In the genomic region with DNA sequence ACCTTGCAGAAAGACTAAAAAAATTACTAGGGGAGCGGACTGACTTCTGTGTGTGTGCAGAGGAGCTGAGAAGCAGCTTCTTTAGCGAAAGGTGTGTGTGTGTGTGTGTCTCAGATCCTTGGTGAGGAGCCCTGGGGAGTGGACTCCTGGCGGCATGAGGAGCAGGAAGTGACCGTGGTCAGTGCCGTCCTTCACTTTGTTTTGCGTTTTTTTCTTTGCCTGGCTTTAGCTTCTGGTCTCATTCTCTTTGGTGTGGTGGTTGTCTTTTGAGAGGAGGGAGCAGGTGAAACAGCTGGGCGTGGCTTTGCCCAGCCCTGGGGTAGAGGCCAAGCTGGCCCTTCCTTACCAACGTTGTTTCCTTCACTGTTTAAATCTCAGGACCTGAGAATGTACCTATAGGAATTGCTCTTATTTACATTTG, we compare ENCODE assay signal across 8 cellular contexts. TPM values are rescaled to one million over a fixed set of nuclear protein-coding genes. Genes with fewer than 3 reads are reported as not detected.
DNase-seq lines count a peak whose midpoint lies in the region; ATAC-seq, FAIRE-seq and TF ChIP-seq lines count a peak whose summit lies in the region.

No MANE protein-coding gene starts in this region.

- no peak for ATAC-seq in memory B cell (ENCODE audit: low read depth)

- H3K27me3 Mint-ChIP-seq in astrocyte (ENCODE audit: low read depth, unreplicated experiment) (peaks cover 14% of the 10 kb centered on the region), memory B cell (peaks cover 10% of the 10 kb centered on the region)

- H3K36me3 Mint-ChIP-seq in astrocyte (ENCODE audit: low read depth, unreplicated experiment) (peaks cover 2% of the 10 kb centered on the region), memory B cell (peaks cover 3% of the 10 kb centered on the region)

- CTCF ChIA-PET in AG04450 (lab: Charles Lee) = interaction anchor here (0.5 to 1.1 kb wide), 3 partner anchors 32 to 224 kb away, joined by 3 to 6 read pairs (median 4); no protein-coding TSS in a partner anchor
- CTCF ChIA-PET in GM10248 (lab: Yijun Ruan, JAX) = interaction anchor here (1.3 kb wide), 1 partner anchor 175 kb away, joined by 4 read pairs; no protein-coding TSS in a partner anchor

- peak overlapping the region; percentile 96 for H3K27ac Mint-ChIP-seq in astrocyte (ENCODE audit: unreplicated experiment)
- peak overlapping the region; percentile 41 for H3K27ac Mint-ChIP-seq in memory B cell

- H3K36me3 ChIP-seq in astrocyte (ENCODE audit: insufficient read depth, low read length) = no peaks in the 10 kb centered on the region

- no peak for TF ChIP-seq CTCF in AG04450 (IDR thresholded peaks at IDR 0.05; ENCODE audit: low read depth, low read length)
- TF ChIP-seq CTCF in astrocyte (IDR thresholded peaks at IDR 0.05; ENCODE audit: insufficient read depth, low read depth, low read length) = no peak
- no peak for TF ChIP-seq CTCF in GM10248 (IDR thresholded peaks at IDR 0.05; ENCODE audit: control extremely low read depth, extremely low read depth, low read depth, missing control alignments)

- POLR2A ChIA-PET in AG04450 (lab: Yijun Ruan, JAX) (interaction anchor here (1.6 kb wide), 1 partner anchor 27 kb away, joined by 4 read pairs; no protein-coding TSS in a partner anchor), GM10248 (lab: Yijun Ruan, JAX) (no interaction called here)

- H3K4me3 ChIP-seq in AG04450 (ENCODE audit: low read depth, low read length) = peak overlapping the region; percentile 86
- peak overlapping the region; percentile 94 for H3K4me3 ChIP-seq in astrocyte (ENCODE audit: insufficient read depth, low read depth, low read length)

- H3K9me3 Mint-ChIP-seq in astrocyte (ENCODE audit: unreplicated experiment) (no peaks in the 10 kb centered on the region), memory B cell (no peaks in the 10 kb centered on the region)

- no peak overlapping the region for H2AFZ ChIP-seq in astrocyte (ENCODE audit: low read depth, low read length)

- peaks cover 19% of the 10 kb centered on the region for H3K4me1 Mint-ChIP-seq in astrocyte (ENCODE audit: low read depth, unreplicated experiment)
- H3K4me1 Mint-ChIP-seq in memory B cell = peaks cover 19% of the 10 kb centered on the region

- no peak for FAIRE-seq in astrocyte (lab: Jason Lieb, UNC)

- peaks cover 60% of the 10 kb centered on the region for H4K20me1 ChIP-seq in astrocyte (ENCODE audit: insufficient read depth, low read length)

- peaks cover 17% of the 10 kb centered on the region for H3K4me1 ChIP-seq in astrocyte (ENCODE audit: insufficient read depth, low read length)

- H3K4me2 ChIP-seq in astrocyte (ENCODE audit: low read length) = peak overlapping the region; percentile 99

- peak overlapping the region; percentile 94 for H3K9ac ChIP-seq in astrocyte (ENCODE audit: low read length)

- no peak overlapping the region for H3K27ac ChIP-seq in AG04450 (ENCODE audit: low read depth, low read length)
- H3K27ac ChIP-seq in astrocyte (ENCODE audit: low read depth, low read length) = no peak overlapping the region

- H3K27me3 ChIP-seq in AG04450 (ENCODE audit: control insufficient read depth, insufficient read depth, low read length) (peaks cover 9% of the 10 kb centered on the region), astrocyte (ENCODE audit: insufficient read depth, low read length) (peaks cover 6% of the 10 kb centered on the region)

- H3K4me3 Mint-ChIP-seq in astrocyte (ENCODE audit: unreplicated experiment) = peak overlapping the region; percentile 98
- no peak overlapping the region for H3K4me3 Mint-ChIP-seq in memory B cell

- no peaks in the 10 kb centered on the region for H3K9me3 ChIP-seq in AG04450 (ENCODE audit: control insufficient read depth, insufficient read depth, low read length)
- H3K9me3 ChIP-seq in astrocyte (ENCODE audit: insufficient read depth, low read depth, low read length) = no peaks in the 10 kb centered on the region

- peaks cover 64% of the 10 kb centered on the region for H3K79me2 ChIP-seq in astrocyte (ENCODE audit: insufficient read depth, low read length)

- no peak for DNase-seq in AG04450 (ENCODE audit: low read depth, low spot score)
- peak; percentile 34 for DNase-seq in HT-29 (ENCODE audit: low spot score)
- peak; percentile 29 for DNase-seq in astrocyte (ENCODE audit: low read depth)
- DNase-seq in memory B cell (ENCODE audit: low spot score in 2 of 2) = no peak
- DNase-seq in medulla oblongata (ENCODE audit: extremely low spot score) = no peak
- DNase-seq in stimulated activated CD4-positive, alpha-beta T cell treated with anti-CD3 and anti-CD28 coated beads, Interleukin-15, amount 100 ng/mL, for 24 hours = no peak
- DNase-seq in GM10248 (ENCODE audit: extremely low spot score) = no peak
- no peak for DNase-seq in NCI-H2196 treated with DMSO at 0.1 percent for 48 hours (lab: John Stamatoyannopoulos, UW; ENCODE audit: unreplicated experiment)

RNA-seq across cellular contexts. Expression of a gene that starts 1.9 kb away (rescaled TPM):
- 6.3 and 7.5 TPM in 2 replicates for polyA plus RNA-seq in AG04450 (2011; rRNA removed)
- 8.3 and 10.5 TPM in 2 replicates for polyA minus RNA-seq in AG04450 (2011; rRNA and poly(A)+ RNA removed)
- total RNA-seq in HT-29 (2014; rRNA removed; shearing (Covaris generic)) = 10.6 and 15.3 TPM in 2 replicates
- total RNA-seq in astrocyte = 21.0 and 22.7 TPM in 2 replicates

RNA-seq across cellular contexts. Expression of a gene that starts 27.8 kb away (rescaled TPM):
- 4.6 and 6.0 TPM in 2 replicates for polyA plus RNA-seq in AG04450 (2011; rRNA removed)
- polyA minus RNA-seq in AG04450 (2011; rRNA and poly(A)+ RNA removed) = 6.1 and 7.8 TPM in 2 replicates
- total RNA-seq in HT-29 (2014; rRNA removed; shearing (Covaris generic)) = 21.2 and 23.3 TPM in 2 replicates
- total RNA-seq in astrocyte = 30.0 and 32.4 TPM in 2 replicates

Comparison
In these comparisons a context has a peak if more than half of its experiments do, and no peak if none do; other contexts are left out.
1. DNase-seq: peak in HT-29 (single experiment) and astrocyte (single experiment); none in AG04450 (single experiment), memory B cell (0 of 2), medulla oblongata (single experiment), stimulated activated CD4-positive, alpha-beta T cell treated with anti-CD3 and anti-CD28 coated beads, Interleukin-15, amount 100 ng/mL, for 24 hours (single experiment), GM10248 (single experiment) and NCI-H2196 treated with DMSO at 0.1 percent for 48 hours (single experiment).